30 cellular contexts compared by ENCODE assay signal in the genomic region with DNA sequence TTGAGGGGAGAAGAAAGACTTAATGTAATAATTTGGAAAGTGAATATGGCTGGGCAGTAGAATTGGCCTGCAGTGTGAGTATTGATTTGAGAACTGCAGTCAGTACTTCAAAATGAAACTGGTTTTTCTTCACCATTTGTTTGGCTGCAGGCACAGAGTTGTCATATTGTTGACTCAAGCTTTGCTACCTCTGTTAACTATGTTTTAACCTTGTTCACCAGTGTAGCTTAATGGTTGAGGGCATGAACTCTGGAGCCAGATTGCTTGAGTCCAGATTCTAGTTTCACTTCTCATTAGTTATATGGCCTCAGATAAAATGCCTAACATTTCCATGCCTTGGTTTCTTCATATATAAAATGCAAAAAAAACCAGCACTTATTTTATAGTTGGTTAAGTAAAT.
DNase-seq lines count a peak whose midpoint lies in the region; ATAC-seq and TF ChIP-seq lines count a peak whose summit lies in the region.
"Had no signal": no experiment of that assay in that cellular context is flagged by ENCODE, and none has a peak within 500 bp of the region (broad histone marks: within the 10 kb centered on the region; RNA-seq: fewer than 3 reads in every experiment).

No MANE protein-coding gene starts in this region.

- H3K4me3 Mint-ChIP-seq in progenitor cell of endocrine pancreas (ENCODE audit: low read depth) = no peak overlapping the region
- H3K4me3 Mint-ChIP-seq in activated naive CD8-positive, alpha-beta T cell treated with anti-CD3 and anti-CD28 coated beads for 36 hours = no peak overlapping the region
- H3K4me3 Mint-ChIP-seq: immature natural killer cell; T-helper 2 cell treated with Interferon-gamma antibody and Interleukin-4, amounts not matched to agents 5 μg/mL and 100 μg/mL, for 36 hours had no signal

- H3K4me3 ChIP-seq in fibroblast of villous mesenchyme (ENCODE audit: low read depth, low read length) = no peak overlapping the region
- H3K4me3 ChIP-seq: BLaER1, breast epithelium, MG63, sigmoid colon, tibial nerve had no signal

- H3K36me3 Mint-ChIP-seq in progenitor cell of endocrine pancreas (ENCODE audit: insufficient read depth) = peaks cover 17% of the 10 kb centered on the region
- H3K36me3 Mint-ChIP-seq in activated naive CD8-positive, alpha-beta T cell treated with anti-CD3 and anti-CD28 coated beads for 36 hours = peaks cover 15% of the 10 kb centered on the region
- H3K36me3 Mint-ChIP-seq: activated naive CD4-positive, alpha-beta T cell treated with anti-CD3 and anti-CD28 coated beads, Interleukin-2, amount 50 U/mL, for 72 hours had no signal

- H3K9me3 Mint-ChIP-seq in progenitor cell of endocrine pancreas (ENCODE audit: low read depth) = peaks cover 6% of the 10 kb centered on the region
- H3K9me3 Mint-ChIP-seq in activated naive CD8-positive, alpha-beta T cell treated with anti-CD3 and anti-CD28 coated beads for 36 hours = no peaks in the 10 kb centered on the region
- H3K9me3 Mint-ChIP-seq: activated naive CD4-positive, alpha-beta T cell treated with anti-CD3 and anti-CD28 coated beads, Interleukin-2, amount 50 U/mL, for 72 hours; immature natural killer cell; T-helper 2 cell treated with Interferon-gamma antibody and Interleukin-4, amounts not matched to agents 5 μg/mL and 100 μg/mL, for 36 hours had no signal

- TF ChIP-seq CTCF in fibroblast of villous mesenchyme (IDR thresholded peaks at IDR 0.05; ENCODE audit: insufficient read depth, low read depth, low read length) (no peak), progenitor cell of endocrine pancreas (IDR thresholded peaks at IDR 0.05; ENCODE audit: unreplicated experiment) (no peak)

- H3K4me1 Mint-ChIP-seq in progenitor cell of endocrine pancreas (ENCODE audit: low read depth) = peaks cover 5% of the 10 kb centered on the region
- no peaks in the 10 kb centered on the region for H3K4me1 Mint-ChIP-seq in activated naive CD8-positive, alpha-beta T cell treated with anti-CD3 and anti-CD28 coated beads for 36 hours
- H3K4me1 Mint-ChIP-seq: immature natural killer cell had no signal

- DNase-seq in HuH-7.5 (ENCODE audit: low spot score) (peak; percentile 6), fibroblast of villous mesenchyme (ENCODE audit: low read depth) (peak; percentile 10), renal cortical epithelial cell (ENCODE audit: low read depth) (peak; percentile 58), progenitor cell of endocrine pancreas (ENCODE audit: low spot score, unreplicated experiment) (no peak), ecto neural progenitor cell (ENCODE audit: low spot score) (no peak)
- DNase-seq in activated naive CD8-positive, alpha-beta T cell treated with anti-CD3 and anti-CD28 coated beads for 36 hours = no peak
- DNase-seq: activated CD4-positive, alpha-beta T cell treated with anti-CD3 and anti-CD28 coated beads for 48 hours; activated effector memory CD4-positive, alpha-beta T cell treated with Interleukin-2 at 50 U/mL for 16 hours; activated T-cell treated with anti-CD3 and anti-CD28 coated beads for 4 hours; DMS 273 treated with DMSO at 0.1 percent for 48 hours; EL; hypothalamus; immature natural killer cell; KG1; mesendoderm; MG63; NCI-H1417 treated with DMSO at 0.1 percent for 48 hours; NCI-H2029 treated with DMSO at 0.1 percent for 48 hours; NCI-H524 treated with DMSO at 0.1 percent for 48 hours; NK-92 treated with Interleukin-12 subunit alpha and Interleukin-12 subunit beta, amount 100 ng/mL, for 24 hours; posterior cingulate gyrus; SHP77; sigmoid colon; stimulated activated CD4-positive, alpha-beta T cell treated with anti-CD3 and anti-CD28 coated beads, Interleukin-4, amount 100 ng/mL, for 24 hours had no signal

- no peak overlapping the region for H3K27ac Mint-ChIP-seq in progenitor cell of endocrine pancreas
- H3K27ac Mint-ChIP-seq in activated naive CD8-positive, alpha-beta T cell treated with anti-CD3 and anti-CD28 coated beads for 36 hours = no peak overlapping the region
- H3K27ac Mint-ChIP-seq: activated naive CD4-positive, alpha-beta T cell treated with anti-CD3 and anti-CD28 coated beads, Interleukin-2, amount 50 U/mL, for 72 hours; immature natural killer cell; T-helper 2 cell treated with Interferon-gamma antibody and Interleukin-4, amounts not matched to agents 5 μg/mL and 100 μg/mL, for 36 hours had no signal

- peak; percentile 45 for ATAC-seq in GM18861 (IDR thresholded peaks at IDR 0.05; ENCODE audit: unreplicated experiment)
- ATAC-seq: activated naive CD4-positive, alpha-beta T cell treated with anti-CD3 and anti-CD28 coated beads, Interleukin-2, amount 50 U/mL, for 72 hours had no signal

- no peaks in the 10 kb centered on the region for H3K27me3 Mint-ChIP-seq in progenitor cell of endocrine pancreas
- H3K27me3 Mint-ChIP-seq in activated naive CD8-positive, alpha-beta T cell treated with anti-CD3 and anti-CD28 coated beads for 36 hours = no peaks in the 10 kb centered on the region

Comparison
In these comparisons a context has a peak if more than half of its experiments do, and no peak if none do; other contexts are left out.
1. DNase-seq: peak in HuH-7.5 (single experiment), fibroblast of villous mesenchyme (single experiment) and renal cortical epithelial cell (single experiment); none in progenitor cell of endocrine pancreas (single experiment), ecto neural progenitor cell (single experiment) and activated naive CD8-positive, alpha-beta T cell treated with anti-CD3 and anti-CD28 coated beads for 36 hours (single experiment).